ENCODE assay signal across 8 cellular contexts in the genomic region with DNA sequence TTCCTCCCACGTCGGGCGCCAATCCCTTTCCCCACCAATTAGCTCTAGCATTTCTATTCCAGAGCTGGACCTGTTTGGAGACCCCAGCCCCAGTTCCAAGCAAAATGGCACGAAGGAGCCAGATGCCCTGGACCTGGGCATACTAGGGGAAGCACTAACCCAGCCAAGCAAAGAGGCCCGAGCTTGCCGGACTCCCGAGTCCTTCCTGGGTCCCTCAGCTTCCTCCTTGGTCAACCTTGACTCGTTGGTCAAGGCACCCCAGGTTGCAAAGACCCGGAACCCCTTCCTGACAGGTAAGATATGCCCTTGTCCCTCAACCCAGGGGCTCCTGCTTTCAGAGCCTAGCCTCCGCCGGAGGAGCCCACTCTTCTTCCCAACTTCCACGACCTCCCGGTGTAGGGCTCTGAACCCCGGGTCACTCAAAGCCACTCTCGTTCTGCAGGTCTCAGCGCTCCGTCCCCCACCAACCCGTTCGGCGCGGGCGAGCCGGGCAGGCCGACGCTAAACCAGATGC. TPM values are rescaled to one million over a fixed set of nuclear protein-coding genes. Genes with fewer than 3 reads are reported as not detected.
DNase-seq lines count a peak whose midpoint lies in the region; ATAC-seq and TF ChIP-seq lines count a peak whose summit lies in the region.

No MANE protein-coding gene starts in this region.

- H3K27me3 ChIP-seq in effector memory CD4-positive, alpha-beta T cell (replicated peaks; ENCODE audit: control insufficient read depth, insufficient read depth, low read length, poor library complexity, severe bottlenecking) = no peaks in the 10 kb centered on the region
- H3K27me3 ChIP-seq in neutrophil = peaks cover 34% of the 10 kb centered on the region

- H3K27me3 Mint-ChIP-seq in CD14-positive monocyte (ENCODE audit: low read depth in 3 of 3) = peaks cover 11 to 26% (median 18%) of the 10 kb centered on the region in 3 donors

- peak overlapping the region; percentile 84 to 95 for H3K4me3 Mint-ChIP-seq in CD14-positive monocyte

- peak overlapping the region in 2 of 7 donors; percentile 60 to 74 for H3K27ac Mint-ChIP-seq in CD14-positive monocyte

- H3K36me3 Mint-ChIP-seq in CD14-positive monocyte = no peaks in the 10 kb centered on the region

- H3K4me3 ChIP-seq in NB4 (ENCODE audit: low read depth, low read length) (peak overlapping the region; percentile 43), neutrophil (ENCODE audit: low read depth in 1 of 2, low read length in 1 of 2) (peak overlapping the region; percentile 78 to 87)
- H3K4me3 ChIP-seq in effector memory CD4-positive, alpha-beta T cell (ENCODE audit: insufficient read depth, low read depth, low read length, poor library complexity, severe bottlenecking) = peak overlapping the region; percentile 56

- intact Hi-C loops in CD14-positive monocyte (cut with micrococcal nuclease) = loop anchor here (5.0 to 10.0 kb wide), 4 partner anchors 57 to 303 kb away; a partner anchor contains a TSS

- H3K27ac ChIP-seq in effector memory CD4-positive, alpha-beta T cell (ENCODE audit: insufficient read depth, low read length, poor library complexity, severe bottlenecking) = peak overlapping the region; percentile 40
- H3K27ac ChIP-seq in neutrophil = peak overlapping the region; percentile 40

- no peak for TF ChIP-seq CTCF in CD14-positive monocyte (IDR thresholded peaks at IDR 0.05)
- no peak for TF ChIP-seq CTCF in NB4 (IDR thresholded peaks at IDR 0.05; ENCODE audit: low read depth, low read length)
- TF ChIP-seq CTCF in neutrophil (IDR thresholded peaks at IDR 0.05) = no peak

- no peaks in the 10 kb centered on the region for H3K9me3 ChIP-seq in effector memory CD4-positive, alpha-beta T cell (ENCODE audit: control insufficient read depth, low read length)
- H3K9me3 ChIP-seq in neutrophil = no peaks in the 10 kb centered on the region

- H3K9me3 Mint-ChIP-seq in CD14-positive monocyte = no peaks in the 10 kb centered on the region

- H3K4me1 Mint-ChIP-seq in CD14-positive monocyte = peaks cover 24% of the 10 kb centered on the region

- no peaks in the 10 kb centered on the region for H3K36me3 ChIP-seq in effector memory CD4-positive, alpha-beta T cell (ENCODE audit: control insufficient read depth, insufficient read depth, low read length)
- H3K36me3 ChIP-seq in neutrophil = no peaks in the 10 kb centered on the region

- ATAC-seq in HG03175 (IDR thresholded peaks at IDR 0.05; ENCODE audit: unreplicated experiment) (no peak), GM18867 (IDR thresholded peaks at IDR 0.05; ENCODE audit: unreplicated experiment) (no peak)

- TF ChIP-seq POLR2A in NB4 (IDR thresholded peaks at IDR 0.05; ENCODE audit: extremely low read depth, insufficient read length) = no peak

- peaks cover 6% of the 10 kb centered on the region for H3K4me1 ChIP-seq in effector memory CD4-positive, alpha-beta T cell (ENCODE audit: control insufficient read depth, insufficient read depth, low read length, poor library complexity, severe bottlenecking)
- H3K4me1 ChIP-seq in neutrophil (ENCODE audit: control insufficient read depth in 1 of 2, insufficient read depth in 1 of 2, low read depth in 1 of 2, low read length in 1 of 2) = peaks cover 7 to 12% of the 10 kb centered on the region in 2 experiments

- DNase-seq in CD14-positive monocyte (ENCODE audit: low spot score) (no peak), NB4 (ENCODE audit: low read depth) (no peak), NCI-H69 (lab: John Stamatoyannopoulos, UW) (no peak)
- no peak for DNase-seq in effector memory CD4-positive, alpha-beta T cell
- DNase-seq in stimulated activated naive CD4-positive, alpha-beta T cell treated with Interleukin-2 at 50 U/mL for 16 hours (lab: John Stamatoyannopoulos, UW) = no peak

RNA-seq across cellular contexts. Expression of a gene that starts 5.5 kb away (rescaled TPM):
- polyA plus RNA-seq in CD14-positive monocyte = 10 to 100 TPM in 1 of 2 donors, 1 to 10 TPM in 1; 9.3 to 12.2 TPM

RNA-seq across cellular contexts. Expression of a gene that starts 8.9 kb away (rescaled TPM):
- not detected for polyA plus RNA-seq in CD14-positive monocyte

RNA-seq across cellular contexts. Expression of a gene that starts 19.1 kb away (rescaled TPM):
- polyA plus RNA-seq in CD14-positive monocyte = not detected

RNA-seq across cellular contexts. Expression of a gene that starts 33.2 kb away (rescaled TPM):
- polyA plus RNA-seq in CD14-positive monocyte = not detected
